In the genomic region with DNA sequence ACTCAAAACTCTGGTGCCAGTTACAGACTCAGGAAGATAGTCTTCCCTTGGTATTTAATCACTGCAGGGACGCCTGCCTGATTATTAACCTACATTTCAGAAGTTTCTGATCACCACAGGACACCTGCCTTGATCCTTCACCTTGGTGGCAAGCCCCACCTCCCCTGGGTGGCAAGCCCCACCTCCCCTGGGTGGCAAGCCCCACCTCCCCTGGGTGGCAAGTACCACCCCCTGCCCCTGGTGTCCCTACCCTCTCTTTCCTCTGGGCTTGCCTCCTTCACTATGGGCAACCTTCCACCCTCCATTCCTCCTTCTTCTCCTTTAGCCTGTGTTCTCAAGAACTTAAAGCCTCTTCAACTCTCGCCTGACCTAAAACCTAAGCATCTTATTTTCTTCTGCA, we compare ENCODE assay signal across 7 cellular contexts. TPM values are rescaled to one million over a fixed set of nuclear protein-coding genes. Genes with fewer than 3 reads are reported as not detected.
A peak's percentile ranks its signal among the peaks of the same experiment; 100 is the strongest.
DNase-seq lines count a peak whose midpoint lies in the region; ATAC-seq, FAIRE-seq and TF ChIP-seq lines count a peak whose summit lies in the region.
"Not testable (repeated sequence)": the region's sequence is repeated elsewhere in the genome, so short reads cannot be mapped to it uniquely, and the experiment has no call there.

No MANE protein-coding gene starts in this region.

- TF ChIP-seq CTCF in GM23338 (conservative IDR thresholded peaks at IDR 0.05; ENCODE audit: low read depth in 2 of 2); K562 (IDR thresholded peaks at IDR 0.05 in 2 of 3, conservative IDR thresholded peaks at IDR 0.05 in 1 of 3; ENCODE audit: insufficient read depth in 2 of 3, low read depth in 1 of 3, low read length in 3 of 3): not testable (repeated sequence)

- CTCF ChIA-PET in K562 (lab: Yijun Ruan, JAX; ENCODE audit: low intra/inter-chr PET ratio); naive thymus-derived CD4-positive, alpha-beta T cell (lab: Charles Lee): not testable (repeated sequence)

- not testable (repeated sequence) for H3K4me2 ChIP-seq in GM23338; K562 (ENCODE audit: insufficient read depth, low read length)

- H3K79me2 ChIP-seq in GM23338 (replicated peaks; ENCODE audit: insufficient read depth); K562 (ENCODE audit: control insufficient read depth, insufficient read depth, low read length): not testable (repeated sequence)

- not testable (repeated sequence) for H3K9me3 Mint-ChIP-seq in GM23338; stimulated activated effector memory CD8-positive, alpha-beta T cell treated with anti-CD3 and anti-CD28 coated beads, Interleukin-12 subunit alpha, Interleukin-12 subunit beta, amount 100 ng/mL, for 72 hours
- H3K9me3 Mint-ChIP-seq in naive thymus-derived CD4-positive, alpha-beta T cell: peaks cover 0 to 21% (median 1%) of the 10 kb centered on the region in 11 donors

- not testable (repeated sequence) for TF ChIP-seq RAD21 in K562 (CRISPR knock-in tag; conservative IDR thresholded peaks at IDR 0.05 in 1 of 2, IDR thresholded peaks at IDR 0.05 in 1 of 2)

- not testable (repeated sequence) for H4K20me1 ChIP-seq in GM23338 (replicated peaks; ENCODE audit: insufficient read depth); K562 (replicated peaks; ENCODE audit: control insufficient read depth, insufficient read depth, low read length)

- not testable (repeated sequence) for H3K36me3 ChIP-seq in GM23338 (ENCODE audit: insufficient read depth); K562 (ENCODE audit: control insufficient read depth, insufficient read depth, low read length); naive thymus-derived CD4-positive, alpha-beta T cell (ENCODE audit: control insufficient read depth in 2 of 3, insufficient read depth in 3 of 3, low read length in 3 of 3)

- not testable (repeated sequence) for H2AFZ ChIP-seq in GM23338; K562 (ENCODE audit: low read depth, low read length)

- not testable (repeated sequence) for H3K4me1 ChIP-seq in GM23338 (ENCODE audit: insufficient read depth); K562 (replicated peaks in 1 of 2; ENCODE audit: control insufficient read depth in 2 of 2, insufficient read depth in 2 of 2, low read length in 2 of 2); naive thymus-derived CD4-positive, alpha-beta T cell (ENCODE audit: control insufficient read depth in 2 of 2, insufficient read depth in 2 of 2, low read length in 2 of 2)

- not testable (repeated sequence) for H3K4me3 ChIP-seq in GM23338; K562; naive thymus-derived CD4-positive, alpha-beta T cell (ENCODE audit: low read length)

- intact Hi-C loops in K562 (cut with micrococcal nuclease); naive thymus-derived CD4-positive, alpha-beta T cell (cut with micrococcal nuclease): not testable (repeated sequence)

- peak; percentile 40 for FAIRE-seq in K562 (lab: Jason Lieb, UNC)

- not testable (repeated sequence) for H3K9ac ChIP-seq in K562 (ENCODE audit: insufficient read depth in 1 of 2, low read depth in 2 of 2, low read length in 2 of 2)

- in situ Hi-C loops in K562 (cut with MboI): not testable (repeated sequence)

- 40% methylated on average over 1 of the region's 2 CpGs for WGBS in K562 (ENCODE audit: insufficient coverage, low coverage, missing lambda C conversion rate)

- not testable (repeated sequence) for H3K27ac Mint-ChIP-seq in GM23338; T-helper 17 cell; naive thymus-derived CD4-positive, alpha-beta T cell; stimulated activated effector memory CD8-positive, alpha-beta T cell treated with anti-CD3 and anti-CD28 coated beads, Interleukin-12 subunit alpha, Interleukin-12 subunit beta, amount 100 ng/mL, for 72 hours

- H3K4me3 Mint-ChIP-seq in GM23338; T-helper 17 cell; naive thymus-derived CD4-positive, alpha-beta T cell; stimulated activated effector memory CD8-positive, alpha-beta T cell treated with anti-CD3 and anti-CD28 coated beads, Interleukin-12 subunit alpha, Interleukin-12 subunit beta, amount 100 ng/mL, for 72 hours: not testable (repeated sequence)

- TF ChIP-seq POLR2A in K562 (conservative IDR thresholded peaks at IDR 0.05): not testable (repeated sequence)

- BruUV-seq in K562 (replicated peaks; lab: Mats Ljungman, UMichigan): not testable (repeated sequence)

- not testable (repeated sequence) for H3K27me3 ChIP-seq in GM23338 (ENCODE audit: insufficient read depth); K562 (ENCODE audit: control insufficient read depth in 2 of 2, insufficient read depth in 2 of 2, low read length in 2 of 2); naive thymus-derived CD4-positive, alpha-beta T cell (ENCODE audit: control insufficient read depth in 2 of 2, insufficient read depth in 2 of 2, low read length in 2 of 2)

- not testable (repeated sequence) for H3K9me1 ChIP-seq in K562 (ENCODE audit: control insufficient read depth, insufficient read depth, low read length)

- ATAC-seq in GM23338 (peak; percentile 30; the same call in 2 of the 3 replicates), T-helper 17 cell (peak; percentile 35)
- not testable (repeated sequence) for ATAC-seq in K562
- ATAC-seq in naive thymus-derived CD4-positive, alpha-beta T cell: peak; percentile 46
- ATAC-seq in stimulated activated effector memory CD8-positive, alpha-beta T cell treated with anti-CD3 and anti-CD28 coated beads, Interleukin-12 subunit alpha, Interleukin-12 subunit beta, amount 100 ng/mL, for 72 hours: peak; percentile 34

- H3F3A ChIP-seq in GM23338 (replicated peaks; ENCODE audit: low read depth): not testable (repeated sequence)

- H3K4me1 Mint-ChIP-seq in GM23338; T-helper 17 cell; naive thymus-derived CD4-positive, alpha-beta T cell; stimulated activated effector memory CD8-positive, alpha-beta T cell treated with anti-CD3 and anti-CD28 coated beads, Interleukin-12 subunit alpha, Interleukin-12 subunit beta, amount 100 ng/mL, for 72 hours: not testable (repeated sequence)

- H3K9me2 ChIP-seq in GM23338 (ENCODE audit: insufficient read depth): not testable (repeated sequence)

- POLR2A ChIA-PET in K562 (lab: Yijun Ruan, JAX): interaction anchor here (1.5 kb wide), 1 partner anchor 16 kb away, joined by 4 read pairs; the partner anchor contains the start of gene INO80
- POLR2A ChIA-PET in naive thymus-derived CD4-positive, alpha-beta T cell (lab: Charles Lee): not testable (repeated sequence)

- not testable (repeated sequence) for H3K27ac ChIP-seq in GM23338 (ENCODE audit: low read depth); K562 (ENCODE audit: extremely low read depth, low read depth, low read length); naive thymus-derived CD4-positive, alpha-beta T cell (ENCODE audit: low read depth, low read length)

- not testable (repeated sequence) for DNase-seq in GM23338 (ENCODE audit: low spot score); T-helper 17 cell; K562 (ENCODE audit: extremely low read depth in 1 of 4, low spot score in 3 of 4); naive thymus-derived CD4-positive, alpha-beta T cell; stimulated activated effector memory CD8-positive, alpha-beta T cell treated with anti-CD3 and anti-CD28 coated beads, Interleukin-12 subunit alpha, Interleukin-12 subunit beta, amount 100 ng/mL, for 72 hours (ENCODE audit: low spot score in 2 of 2)
- DNase-seq in activated T-cell treated with anti-CD3 and anti-CD28 coated beads, Interleukin-2, amount 50 U/mL, for 48 hours: peak; percentile 26 to 31
- peak; percentile 7 for DNase-seq in activated gamma-delta T cell (lab: John Stamatoyannopoulos, UW)

- not testable (repeated sequence) for H3K27me3 Mint-ChIP-seq in GM23338 (ENCODE audit: insufficient read depth, low read depth, poor library complexity); T-helper 17 cell
- H3K27me3 Mint-ChIP-seq in naive thymus-derived CD4-positive, alpha-beta T cell: peaks cover 0 to 29% (median 5%) of the 10 kb centered on the region in 5 donors

- TF ChIP-seq EP300 in K562 (IDR thresholded peaks at IDR 0.05; ENCODE audit: low read length): not testable (repeated sequence)

- not testable (repeated sequence) for H3K9me3 ChIP-seq in T-helper 17 cell (ENCODE audit: control insufficient read depth, low read length, poor library complexity, severe bottlenecking); K562 (replicated peaks; ENCODE audit: control insufficient read depth, insufficient read depth, low read depth, low read length); naive thymus-derived CD4-positive, alpha-beta T cell (ENCODE audit: control insufficient read depth in 2 of 3, low read length in 3 of 3)

- H3K36me3 Mint-ChIP-seq in GM23338 (ENCODE audit: low read depth); T-helper 17 cell (ENCODE audit: low read depth); naive thymus-derived CD4-positive, alpha-beta T cell; stimulated activated effector memory CD8-positive, alpha-beta T cell treated with anti-CD3 and anti-CD28 coated beads, Interleukin-12 subunit alpha, Interleukin-12 subunit beta, amount 100 ng/mL, for 72 hours: not testable (repeated sequence)

RNA-seq across cellular contexts. Expression of gene INO80, which starts 16.0 kb away (rescaled TPM):
- total RNA-seq in GM23338 (2014; rRNA removed; shearing (Covaris generic)): 23.1 and 24.9 TPM in 2 replicates
- polyA plus RNA-seq in GM23338 (2016; fragmentation: Nextera tagmentation; extraction: Ambion mirVana) (6.5 and 7.6 TPM in 2 replicates), K562 (2011; rRNA removed) (5.0 and 5.1 TPM in 2 replicates), K562 (2014; fragmentation: Illumina TruSeq; extraction: Trizol) (18.5 and 19.9 TPM in 2 replicates), K562 (2014; fragmentation: Nextera tagmentation; extraction: Ambion mirVana) (1 to 10 TPM; 1.1 to 3.9 TPM), K562 (2014; rRNA removed) (20.2 and 20.4 TPM in 2 replicates)
- total RNA-seq in T-helper 17 cell (10 to 100 TPM; 28.5 to 37.5 TPM), K562 (2014; rRNA removed) (20.5 and 31.3 TPM in 2 replicates), K562 (2014; rRNA removed; fragmentation: Illumina TruSeq; extraction: Trizol) (18.4 and 18.6 TPM in 2 replicates), K562 (2015; rRNA removed; fragmentation: Illumina TruSeq; extraction: Trizol) (18.7 and 23.7 TPM in 2 replicates), K562 (2021) (21.3 and 25.7 TPM in 2 replicates)
- total RNA-seq in K562 (2011; cell fraction: chromatin; rRNA removed; ENCODE audit: low replicate concordance): 29.8 and 87.5 TPM in 2 replicates
- total RNA-seq in K562 (2011; cell fraction: nucleolus; rRNA removed): 19.8 and 24.7 TPM in 2 replicates
- 21.1 and 25.9 TPM in 2 replicates for total RNA-seq in K562 (2011; cell fraction: nucleoplasm; rRNA removed)
- 7.1 and 7.9 TPM in 2 replicates for polyA plus RNA-seq in K562 (2011; cell fraction: cytosol; rRNA removed)
- polyA plus RNA-seq in K562 (2011; cell fraction: nucleus; rRNA removed): 10.9 and 13.1 TPM in 2 replicates
- polyA plus RNA-seq in K562 (2012): 12.0 and 12.6 TPM in 2 replicates
- 16.0 and 18.3 TPM in 2 replicates for polyA minus RNA-seq in K562 (2011; rRNA and poly(A)+ RNA removed)
- polyA minus RNA-seq in K562 (2011; cell fraction: cytosol; rRNA and poly(A)+ RNA removed): 10.6 and 13.5 TPM in 2 replicates
- 16.4 and 31.0 TPM in 2 replicates for polyA minus RNA-seq in K562 (2011; cell fraction: nucleus; rRNA and poly(A)+ RNA removed)
- total RNA-seq in naive thymus-derived CD4-positive, alpha-beta T cell: 10 to 100 TPM; 30.1 to 36.5 (median 32.3) TPM
- polyA plus RNA-seq in naive thymus-derived CD4-positive, alpha-beta T cell: 10 to 100 TPM in 1 of 2 donors, 1 to 10 TPM in 1; 3.8 to 13.9 TPM
